Comparison of ENCODE assay signal across 8 cellular contexts in genomic region chr6:82040405-82041221, GRCh38.
A peak's percentile ranks its signal among the peaks of the same experiment; 100 is the strongest.
DNase-seq lines count a peak whose midpoint lies in the region; ATAC-seq and TF ChIP-seq lines count a peak whose summit lies in the region.

No MANE protein-coding gene starts in this region.

- H3K27me3 ChIP-seq in SK-N-SH (ENCODE audit: insufficient read depth): no peaks in the 10 kb centered on the region

- peak; percentile 14 to 19 for DNase-seq in activated T-cell treated with anti-CD3 and anti-CD28 coated beads, Interleukin-2, amount 50 U/mL, for 48 hours
- no peak for DNase-seq in activated T-cell treated with anti-CD3 and anti-CD28 coated beads, Interleukin-2, amount 50 U/mL, for 4 hours
- DNase-seq in KBM-7 (peak; percentile 64), SK-N-SH (peak; percentile 16), fibroblast of the aortic adventitia (ENCODE audit: low read depth) (peak; percentile 84), omental fat pad (ENCODE audit: low spot score) (no peak), NK-92 (lab: John Stamatoyannopoulos, UW; ENCODE audit: unreplicated experiment) (no peak)

- no peaks in the 10 kb centered on the region for H4K20me1 ChIP-seq in SK-N-SH (ENCODE audit: insufficient read depth)

- in situ Hi-C loops in KBM-7 (cut with MboI; ENCODE audit: low pct_unique_long_range_greater_than_20kb, low sequenced_read_pairs): no loop called here

- peak; percentile 80 for TF ChIP-seq RAD21 in SK-N-SH (IDR thresholded peaks at IDR 0.05; ENCODE audit: low read length)

- POLR2A ChIA-PET in SK-N-SH (lab: Yijun Ruan, JAX): no interaction called here

- H3K4me3 Mint-ChIP-seq in activated T-cell treated with anti-CD3 and anti-CD28 coated beads, Interleukin-2, amount 50 U/mL, for 4 hours: no peak overlapping the region

- H3K9ac ChIP-seq in SK-N-SH: no peak overlapping the region

- no peaks in the 10 kb centered on the region for H3F3A ChIP-seq in SK-N-SH (replicated peaks; ENCODE audit: insufficient read depth)

- H2AFZ ChIP-seq in SK-N-SH (ENCODE audit: low read depth): peak overlapping the region; percentile 56; the same call in 1 of the 2 replicates

- peak; percentile 88 for TF ChIP-seq CTCF in SK-N-SH (IDR thresholded peaks at IDR 0.05)
- TF ChIP-seq CTCF in fibroblast of the aortic adventitia (IDR thresholded peaks at IDR 0.05; ENCODE audit: insufficient read depth, low read length): peak; percentile 87
- TF ChIP-seq CTCF in omental fat pad (IDR thresholded peaks at IDR 0.05): peak in 1 of 3 donors; percentile 35

- CTCF ChIA-PET in SK-N-SH (lab: Yijun Ruan, JAX): interaction anchor here (0.6 to 1.7 kb wide), 20 partner anchors 9 to 1301 kb away, joined by 3 to 5 read pairs (median 3); no protein-coding TSS in a partner anchor

- TF ChIP-seq EP300 in SK-N-SH (IDR thresholded peaks at IDR 0.05; ENCODE audit: borderline replicate concordance in 1 of 2, low read depth in 1 of 2, low read length in 1 of 2): no peak

- H3K27ac ChIP-seq in SK-N-SH (ENCODE audit: low read depth in 2 of 2, low read length in 1 of 2): peak overlapping the region in 1 of 2 experiments; percentile 7; a peak in 1 of 4 replicates

- no peaks in the 10 kb centered on the region for H3K79me2 ChIP-seq in SK-N-SH (ENCODE audit: insufficient read depth)

- WGBS in SK-N-SH (ENCODE audit: low lambda C conversion rate): 41% methylated on average over 4 of the region's 4 CpGs

- H3K4me2 ChIP-seq in SK-N-SH: no peak overlapping the region

- no peak for ATAC-seq in activated T-cell treated with anti-CD3 and anti-CD28 coated beads, Interleukin-2, amount 50 U/mL, for 4 hours
- ATAC-seq in GM21786 (IDR thresholded peaks at IDR 0.05; ENCODE audit: unreplicated experiment) (peak; percentile 80), omental fat pad (ENCODE audit: low FRiP score) (peak; percentile 62)

- H3K4me1 ChIP-seq in SK-N-SH (ENCODE audit: control insufficient read depth in 1 of 2, insufficient read depth in 2 of 2, low read depth in 1 of 2, low read length in 1 of 2): peaks cover 0 to 5% of the 10 kb centered on the region in 2 experiments; a peak in 1 of 4 replicates

- H3K4me1 Mint-ChIP-seq in activated T-cell treated with anti-CD3 and anti-CD28 coated beads, Interleukin-2, amount 50 U/mL, for 4 hours (ENCODE audit: low read depth): no peaks in the 10 kb centered on the region

- no peaks in the 10 kb centered on the region for H3K36me3 Mint-ChIP-seq in activated T-cell treated with anti-CD3 and anti-CD28 coated beads, Interleukin-2, amount 50 U/mL, for 4 hours (ENCODE audit: insufficient read depth)

- no peaks in the 10 kb centered on the region for H3K27me3 Mint-ChIP-seq in activated T-cell treated with anti-CD3 and anti-CD28 coated beads, Interleukin-2, amount 50 U/mL, for 4 hours (ENCODE audit: low read depth)

- H3K9me3 Mint-ChIP-seq in activated T-cell treated with anti-CD3 and anti-CD28 coated beads, Interleukin-2, amount 50 U/mL, for 4 hours: no peaks in the 10 kb centered on the region

- no peaks in the 10 kb centered on the region for H3K36me3 ChIP-seq in SK-N-SH (replicated peaks in 1 of 2; ENCODE audit: control insufficient read depth in 1 of 2, insufficient read depth in 2 of 2, low read length in 1 of 2)

- H3K9me2 ChIP-seq in SK-N-SH: no peaks in the 10 kb centered on the region

- no peaks in the 10 kb centered on the region for H3K9me3 ChIP-seq in SK-N-SH

- no peak overlapping the region; a peak in 1 of 4 replicates for H3K4me3 ChIP-seq in SK-N-SH (ENCODE audit: low read depth in 2 of 2, low read length in 1 of 2)
- H3K4me3 ChIP-seq in fibroblast of the aortic adventitia (ENCODE audit: low read depth, low read length): no peak overlapping the region

TF ChIP-seq in SK-N-SH, 30 proteins besides CTCF, POLR2A, EP300 and RAD21:
- TF ChIP-seq SMC3 (IDR thresholded peaks at IDR 0.05; ENCODE audit: low read depth, low read length): peak; percentile 69
- no peak for TF ChIP-seq JUND (IDR thresholded peaks at IDR 0.05)
TF ChIP-seq in SK-N-SH: peak in this region for 1.

Comparison
In these comparisons a context has a peak if more than half of its experiments do, and no peak if none do; other contexts are left out.
1. DNase-seq: peak in activated T-cell treated with anti-CD3 and anti-CD28 coated beads, Interleukin-2, amount 50 U/mL, for 48 hours (2 of 2), KBM-7 (single experiment), SK-N-SH (single experiment) and fibroblast of the aortic adventitia (single experiment); none in activated T-cell treated with anti-CD3 and anti-CD28 coated beads, Interleukin-2, amount 50 U/mL, for 4 hours (single experiment), omental fat pad (single experiment) and NK-92 (single experiment).
2. ATAC-seq: peak in GM21786 (single experiment) and omental fat pad (single experiment); none in activated T-cell treated with anti-CD3 and anti-CD28 coated beads, Interleukin-2, amount 50 U/mL, for 4 hours (0 of 2).